In the genomic region with DNA sequence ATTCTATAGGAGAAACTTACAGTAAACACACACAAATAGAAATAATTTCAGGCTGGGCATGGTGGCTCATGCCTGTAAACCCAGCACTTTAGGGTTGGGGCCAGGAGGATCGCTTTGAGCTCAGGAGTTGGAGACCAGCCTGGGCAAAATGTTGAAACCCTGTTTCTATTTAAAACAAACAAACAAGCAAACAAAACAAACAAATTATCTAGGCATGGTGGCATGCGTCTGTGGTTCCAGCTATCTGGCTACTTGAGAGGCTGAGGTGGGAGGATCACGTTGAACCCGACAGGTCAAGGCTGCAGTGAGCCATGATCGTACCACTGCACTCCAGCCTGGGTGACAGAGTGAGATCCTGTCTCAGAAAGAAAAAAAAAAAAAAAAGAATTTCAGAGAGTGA, we compare ENCODE assay signal across 1 cellular context.
A peak's percentile ranks its signal among the peaks of the same experiment; 100 is the strongest.
TF ChIP-seq lines count a peak whose summit lies in the region.

No MANE protein-coding gene starts in this region.

TF ChIP-seq in HepG2, 621 proteins besides CTCF, POLR2A, EP300 and RAD21 (continued from another document and continues in another):
- TF ChIP-seq, protein P1, sequence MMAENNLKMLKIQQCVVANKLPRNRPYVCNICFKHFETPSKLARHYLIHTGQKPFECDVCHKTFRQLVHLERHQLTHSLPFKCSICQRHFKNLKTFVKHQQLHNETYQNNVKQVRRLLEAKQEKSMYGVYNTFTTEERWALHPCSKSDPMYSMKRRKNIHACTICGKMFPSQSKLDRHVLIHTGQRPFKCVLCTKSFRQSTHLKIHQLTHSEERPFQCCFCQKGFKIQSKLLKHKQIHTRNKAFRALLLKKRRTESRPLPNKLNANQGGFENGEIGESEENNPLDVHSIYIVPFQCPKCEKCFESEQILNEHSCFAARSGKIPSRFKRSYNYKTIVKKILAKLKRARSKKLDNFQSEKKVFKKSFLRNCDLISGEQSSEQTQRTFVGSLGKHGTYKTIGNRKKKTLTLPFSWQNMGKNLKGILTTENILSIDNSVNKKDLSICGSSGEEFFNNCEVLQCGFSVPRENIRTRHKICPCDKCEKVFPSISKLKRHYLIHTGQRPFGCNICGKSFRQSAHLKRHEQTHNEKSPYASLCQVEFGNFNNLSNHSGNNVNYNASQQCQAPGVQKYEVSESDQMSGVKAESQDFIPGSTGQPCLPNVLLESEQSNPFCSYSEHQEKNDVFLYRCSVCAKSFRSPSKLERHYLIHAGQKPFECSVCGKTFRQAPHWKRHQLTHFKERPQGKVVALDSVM (CRISPR knock-in tag; IDR thresholded peaks at IDR 0.05), result peak; percentile 60
- peak; percentile 62; the same call in 1 of the 2 replicates for TF ChIP-seq RARA (CRISPR knock-in tag; IDR thresholded peaks at IDR 0.05)
- no peak for TF ChIP-seq THYN1 (CRISPR knock-in tag; IDR thresholded peaks at IDR 0.05; ENCODE audit: borderline replicate concordance, low read depth)
- TF ChIP-seq ZNF225 (CRISPR knock-in tag; IDR thresholded peaks at IDR 0.05), result no peak
- no peak for TF ChIP-seq MBD4 (IDR thresholded peaks at IDR 0.05; ENCODE audit: borderline replicate concordance, low read length)
- no peak for TF ChIP-seq KDM4B (CRISPR knock-in tag; IDR thresholded peaks at IDR 0.05)
- TF ChIP-seq ZNF709 (CRISPR knock-in tag; IDR thresholded peaks at IDR 0.05), result no peak
- no peak for TF ChIP-seq EHMT2 (IDR thresholded peaks at IDR 0.05; ENCODE audit: borderline replicate concordance, low read depth, low read length)
- TF ChIP-seq, protein P2, sequence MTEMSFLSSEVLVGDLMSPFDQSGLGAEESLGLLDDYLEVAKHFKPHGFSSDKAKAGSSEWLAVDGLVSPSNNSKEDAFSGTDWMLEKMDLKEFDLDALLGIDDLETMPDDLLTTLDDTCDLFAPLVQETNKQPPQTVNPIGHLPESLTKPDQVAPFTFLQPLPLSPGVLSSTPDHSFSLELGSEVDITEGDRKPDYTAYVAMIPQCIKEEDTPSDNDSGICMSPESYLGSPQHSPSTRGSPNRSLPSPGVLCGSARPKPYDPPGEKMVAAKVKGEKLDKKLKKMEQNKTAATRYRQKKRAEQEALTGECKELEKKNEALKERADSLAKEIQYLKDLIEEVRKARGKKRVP (CRISPR knock-in tag; IDR thresholded peaks at IDR 0.05), result 0 out of 4 replicates have a peak, but pooled peaks of 1 of the 2 experiments have one; percentile 25
- TF ChIP-seq, protein P3, sequence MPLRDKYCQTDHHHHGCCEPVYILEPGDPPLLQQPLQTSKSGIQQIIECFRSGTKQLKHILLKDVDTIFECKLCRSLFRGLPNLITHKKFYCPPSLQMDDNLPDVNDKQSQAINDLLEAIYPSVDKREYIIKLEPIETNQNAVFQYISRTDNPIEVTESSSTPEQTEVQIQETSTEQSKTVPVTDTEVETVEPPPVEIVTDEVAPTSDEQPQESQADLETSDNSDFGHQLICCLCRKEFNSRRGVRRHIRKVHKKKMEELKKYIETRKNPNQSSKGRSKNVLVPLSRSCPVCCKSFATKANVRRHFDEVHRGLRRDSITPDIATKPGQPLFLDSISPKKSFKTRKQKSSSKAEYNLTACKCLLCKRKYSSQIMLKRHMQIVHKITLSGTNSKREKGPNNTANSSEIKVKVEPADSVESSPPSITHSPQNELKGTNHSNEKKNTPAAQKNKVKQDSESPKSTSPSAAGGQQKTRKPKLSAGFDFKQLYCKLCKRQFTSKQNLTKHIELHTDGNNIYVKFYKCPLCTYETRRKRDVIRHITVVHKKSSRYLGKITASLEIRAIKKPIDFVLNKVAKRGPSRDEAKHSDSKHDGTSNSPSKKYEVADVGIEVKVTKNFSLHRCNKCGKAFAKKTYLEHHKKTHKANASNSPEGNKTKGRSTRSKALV (CRISPR knock-in tag; IDR thresholded peaks at IDR 0.05), result 0 out of 2 replicates have a peak, but pooled peaks have one; percentile 39
- TF ChIP-seq ARHGAP35 (CRISPR knock-in tag; IDR thresholded peaks at IDR 0.05; ENCODE audit: borderline replicate concordance), result no peak
- TF ChIP-seq IKZF1 (IDR thresholded peaks at IDR 0.05), result no peak
- TF ChIP-seq JUND (CRISPR knock-in tag; IDR thresholded peaks at IDR 0.05), result no peak
- TF ChIP-seq HHEX (CRISPR knock-in tag; IDR thresholded peaks at IDR 0.05), result 0 out of 2 replicates have a peak, but pooled peaks have one; percentile 18
- TF ChIP-seq NR2F1 (CRISPR knock-in tag; IDR thresholded peaks at IDR 0.05), result peak in 1 of 2 experiments; percentile 62; a peak in 1 of 4 replicates
- TF ChIP-seq, protein P4, sequence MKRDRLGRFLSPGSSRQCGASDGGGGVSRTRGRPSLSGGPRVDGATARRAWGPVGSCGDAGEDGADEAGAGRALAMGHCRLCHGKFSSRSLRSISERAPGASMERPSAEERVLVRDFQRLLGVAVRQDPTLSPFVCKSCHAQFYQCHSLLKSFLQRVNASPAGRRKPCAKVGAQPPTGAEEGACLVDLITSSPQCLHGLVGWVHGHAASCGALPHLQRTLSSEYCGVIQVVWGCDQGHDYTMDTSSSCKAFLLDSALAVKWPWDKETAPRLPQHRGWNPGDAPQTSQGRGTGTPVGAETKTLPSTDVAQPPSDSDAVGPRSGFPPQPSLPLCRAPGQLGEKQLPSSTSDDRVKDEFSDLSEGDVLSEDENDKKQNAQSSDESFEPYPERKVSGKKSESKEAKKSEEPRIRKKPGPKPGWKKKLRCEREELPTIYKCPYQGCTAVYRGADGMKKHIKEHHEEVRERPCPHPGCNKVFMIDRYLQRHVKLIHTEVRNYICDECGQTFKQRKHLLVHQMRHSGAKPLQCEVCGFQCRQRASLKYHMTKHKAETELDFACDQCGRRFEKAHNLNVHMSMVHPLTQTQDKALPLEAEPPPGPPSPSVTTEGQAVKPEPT (CRISPR knock-in tag; IDR thresholded peaks at IDR 0.05; ENCODE audit: low read depth), result no peak
- TF ChIP-seq ZNF382 (CRISPR knock-in tag; IDR thresholded peaks at IDR 0.05; ENCODE audit: borderline replicate concordance), result no peak
- TF ChIP-seq ETV5 (CRISPR knock-in tag; IDR thresholded peaks at IDR 0.05; ENCODE audit: borderline replicate concordance), result no peak
- TF ChIP-seq GABPB1 (CRISPR knock-in tag; IDR thresholded peaks at IDR 0.05), result 0 out of 2 replicates have a peak, but pooled peaks have one; percentile 16
- TF ChIP-seq FOXO1 (CRISPR knock-in tag; IDR thresholded peaks at IDR 0.05), result 0 out of 2 replicates have a peak, but pooled peaks have one; percentile 21
- TF ChIP-seq SALL2 (CRISPR knock-in tag; IDR thresholded peaks at IDR 0.05), result 0 out of 2 replicates have a peak, but pooled peaks have one; percentile 26
- TF ChIP-seq ARNT (IDR thresholded peaks at IDR 0.05), result no peak
- TF ChIP-seq NR2C2 (CRISPR knock-in tag; IDR thresholded peaks at IDR 0.05; ENCODE audit: borderline replicate concordance), result peak; percentile 26; the same call in 1 of the 2 replicates
- TF ChIP-seq ZNF44 (CRISPR knock-in tag; IDR thresholded peaks at IDR 0.05), result no peak
- no peak for TF ChIP-seq TRIM24 (CRISPR knock-in tag; IDR thresholded peaks at IDR 0.05)
- 0 out of 2 replicates have a peak, but pooled peaks have one; percentile 12 for TF ChIP-seq ZNF546 (CRISPR knock-in tag; conservative IDR thresholded peaks at IDR 0.05)
- TF ChIP-seq, protein P5, sequence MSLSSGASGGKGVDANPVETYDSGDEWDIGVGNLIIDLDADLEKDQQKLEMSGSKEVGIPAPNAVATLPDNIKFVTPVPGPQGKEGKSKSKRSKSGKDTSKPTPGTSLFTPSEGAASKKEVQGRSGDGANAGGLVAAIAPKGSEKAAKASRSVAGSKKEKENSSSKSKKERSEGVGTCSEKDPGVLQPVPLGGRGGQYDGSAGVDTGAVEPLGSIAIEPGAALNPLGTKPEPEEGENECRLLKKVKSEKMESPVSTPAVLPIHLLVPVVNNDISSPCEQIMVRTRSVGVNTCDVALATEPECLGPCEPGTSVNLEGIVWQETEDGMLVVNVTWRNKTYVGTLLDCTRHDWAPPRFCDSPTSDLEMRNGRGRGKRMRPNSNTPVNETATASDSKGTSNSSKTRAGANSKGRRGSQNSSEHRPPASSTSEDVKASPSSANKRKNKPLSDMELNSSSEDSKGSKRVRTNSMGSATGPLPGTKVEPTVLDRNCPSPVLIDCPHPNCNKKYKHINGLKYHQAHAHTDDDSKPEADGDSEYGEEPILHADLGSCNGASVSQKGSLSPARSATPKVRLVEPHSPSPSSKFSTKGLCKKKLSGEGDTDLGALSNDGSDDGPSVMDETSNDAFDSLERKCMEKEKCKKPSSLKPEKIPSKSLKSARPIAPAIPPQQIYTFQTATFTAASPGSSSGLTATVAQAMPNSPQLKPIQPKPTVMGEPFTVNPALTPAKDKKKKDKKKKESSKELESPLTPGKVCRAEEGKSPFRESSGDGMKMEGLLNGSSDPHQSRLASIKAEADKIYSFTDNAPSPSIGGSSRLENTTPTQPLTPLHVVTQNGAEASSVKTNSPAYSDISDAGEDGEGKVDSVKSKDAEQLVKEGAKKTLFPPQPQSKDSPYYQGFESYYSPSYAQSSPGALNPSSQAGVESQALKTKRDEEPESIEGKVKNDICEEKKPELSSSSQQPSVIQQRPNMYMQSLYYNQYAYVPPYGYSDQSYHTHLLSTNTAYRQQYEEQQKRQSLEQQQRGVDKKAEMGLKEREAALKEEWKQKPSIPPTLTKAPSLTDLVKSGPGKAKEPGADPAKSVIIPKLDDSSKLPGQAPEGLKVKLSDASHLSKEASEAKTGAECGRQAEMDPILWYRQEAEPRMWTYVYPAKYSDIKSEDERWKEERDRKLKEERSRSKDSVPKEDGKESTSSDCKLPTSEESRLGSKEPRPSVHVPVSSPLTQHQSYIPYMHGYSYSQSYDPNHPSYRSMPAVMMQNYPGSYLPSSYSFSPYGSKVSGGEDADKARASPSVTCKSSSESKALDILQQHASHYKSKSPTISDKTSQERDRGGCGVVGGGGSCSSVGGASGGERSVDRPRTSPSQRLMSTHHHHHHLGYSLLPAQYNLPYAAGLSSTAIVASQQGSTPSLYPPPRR (CRISPR knock-in tag; IDR thresholded peaks at IDR 0.05; ENCODE audit: borderline replicate concordance), result no peak
- TF ChIP-seq ZKSCAN5 (CRISPR knock-in tag; IDR thresholded peaks at IDR 0.05), result no peak
- TF ChIP-seq ZNF501 (CRISPR knock-in tag; IDR thresholded peaks at IDR 0.05), result 0 out of 2 replicates have a peak, but pooled peaks have one; percentile 21
- no peak for TF ChIP-seq ZNF354B (CRISPR knock-in tag; IDR thresholded peaks at IDR 0.05)
- TF ChIP-seq, protein P6, sequence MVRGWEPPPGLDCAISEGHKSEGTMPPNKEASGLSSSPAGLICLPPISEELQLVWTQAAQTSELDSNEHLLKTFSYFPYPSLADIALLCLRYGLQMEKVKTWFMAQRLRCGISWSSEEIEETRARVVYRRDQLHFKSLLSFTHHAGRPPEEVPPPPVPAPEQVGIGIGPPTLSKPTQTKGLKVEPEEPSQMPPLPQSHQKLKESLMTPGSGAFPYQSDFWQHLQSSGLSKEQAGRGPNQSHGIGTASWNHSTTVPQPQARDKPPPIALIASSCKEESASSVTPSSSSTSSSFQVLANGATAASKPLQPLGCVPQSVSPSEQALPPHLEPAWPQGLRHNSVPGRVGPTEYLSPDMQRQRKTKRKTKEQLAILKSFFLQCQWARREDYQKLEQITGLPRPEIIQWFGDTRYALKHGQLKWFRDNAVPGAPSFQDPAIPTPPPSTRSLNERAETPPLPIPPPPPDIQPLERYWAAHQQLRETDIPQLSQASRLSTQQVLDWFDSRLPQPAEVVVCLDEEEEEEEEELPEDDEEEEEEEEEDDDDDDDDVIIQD (CRISPR knock-in tag; IDR thresholded peaks at IDR 0.05; ENCODE audit: low read depth), result no peak
- 0 out of 2 replicates have a peak, but pooled peaks have one; percentile 26 for TF ChIP-seq NR2F6 (IDR thresholded peaks at IDR 0.05)
- peak; percentile 59; the same call in 1 of the 2 replicates for TF ChIP-seq NR2F6 (CRISPR knock-in tag; IDR thresholded peaks at IDR 0.05)
- no peak for TF ChIP-seq MBNL3 (CRISPR knock-in tag; conservative IDR thresholded peaks at IDR 0.05)
- TF ChIP-seq, protein P7, sequence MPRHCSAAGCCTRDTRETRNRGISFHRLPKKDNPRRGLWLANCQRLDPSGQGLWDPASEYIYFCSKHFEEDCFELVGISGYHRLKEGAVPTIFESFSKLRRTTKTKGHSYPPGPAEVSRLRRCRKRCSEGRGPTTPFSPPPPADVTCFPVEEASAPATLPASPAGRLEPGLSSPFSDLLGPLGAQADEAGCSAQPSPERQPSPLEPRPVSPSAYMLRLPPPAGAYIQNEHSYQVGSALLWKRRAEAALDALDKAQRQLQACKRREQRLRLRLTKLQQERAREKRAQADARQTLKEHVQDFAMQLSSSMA (CRISPR knock-in tag; IDR thresholded peaks at IDR 0.05), result no peak
- no peak for TF ChIP-seq NFIB (CRISPR knock-in tag; IDR thresholded peaks at IDR 0.05; ENCODE audit: borderline replicate concordance)
- no peak for TF ChIP-seq HNRNPH1 (optimal IDR thresholded peaks at IDR 0.05; ENCODE audit: low read depth, low read length)
- no peak for TF ChIP-seq REL (CRISPR knock-in tag; conservative IDR thresholded peaks at IDR 0.05)
- TF ChIP-seq ATF7 (IDR thresholded peaks at IDR 0.05), result no peak
- TF ChIP-seq ATF7 (CRISPR knock-in tag; IDR thresholded peaks at IDR 0.05), result no peak
- TF ChIP-seq KAT2B (IDR thresholded peaks at IDR 0.05; ENCODE audit: borderline replicate concordance, low read depth, low read length), result no peak
- no peak for TF ChIP-seq SOX5 (CRISPR knock-in tag; IDR thresholded peaks at IDR 0.05; ENCODE audit: borderline replicate concordance)
- TF ChIP-seq ZKSCAN8 (CRISPR knock-in tag; IDR thresholded peaks at IDR 0.05; ENCODE audit: borderline replicate concordance), result no peak
- TF ChIP-seq TAF15 (IDR thresholded peaks at IDR 0.05; ENCODE audit: low read depth, low read length, poor library complexity, severe bottlenecking), result no peak
- TF ChIP-seq, protein P8, sequence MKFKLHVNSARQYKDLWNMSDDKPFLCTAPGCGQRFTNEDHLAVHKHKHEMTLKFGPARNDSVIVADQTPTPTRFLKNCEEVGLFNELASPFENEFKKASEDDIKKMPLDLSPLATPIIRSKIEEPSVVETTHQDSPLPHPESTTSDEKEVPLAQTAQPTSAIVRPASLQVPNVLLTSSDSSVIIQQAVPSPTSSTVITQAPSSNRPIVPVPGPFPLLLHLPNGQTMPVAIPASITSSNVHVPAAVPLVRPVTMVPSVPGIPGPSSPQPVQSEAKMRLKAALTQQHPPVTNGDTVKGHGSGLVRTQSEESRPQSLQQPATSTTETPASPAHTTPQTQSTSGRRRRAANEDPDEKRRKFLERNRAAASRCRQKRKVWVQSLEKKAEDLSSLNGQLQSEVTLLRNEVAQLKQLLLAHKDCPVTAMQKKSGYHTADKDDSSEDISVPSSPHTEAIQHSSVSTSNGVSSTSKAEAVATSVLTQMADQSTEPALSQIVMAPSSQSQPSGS (CRISPR knock-in tag; IDR thresholded peaks at IDR 0.05), result no peak
- TF ChIP-seq ZNF124 (CRISPR knock-in tag; IDR thresholded peaks at IDR 0.05), result no peak
- TF ChIP-seq TBL1XR1 (IDR thresholded peaks at IDR 0.05; ENCODE audit: borderline replicate concordance, low read length, partially characterized antibody), result no peak
- TF ChIP-seq PHF20 (CRISPR knock-in tag; IDR thresholded peaks at IDR 0.05), result no peak
- no peak for TF ChIP-seq ZNF780A (CRISPR knock-in tag; IDR thresholded peaks at IDR 0.05)
- no peak for TF ChIP-seq CBX1 (IDR thresholded peaks at IDR 0.05; ENCODE audit: low read depth)
- no peak for TF ChIP-seq SMYD3 (CRISPR knock-in tag; IDR thresholded peaks at IDR 0.05)
- no peak for TF ChIP-seq NKX3-1 (CRISPR knock-in tag; IDR thresholded peaks at IDR 0.05)
- no peak for TF ChIP-seq ZBTB21 (CRISPR knock-in tag; IDR thresholded peaks at IDR 0.05)
